ENCODE assay signal across 28 cellular contexts in genomic region chr15:39558421-39558820, GRCh38.
"Had no signal": no experiment of that assay in that cellular context is flagged by ENCODE, and none has a peak within 500 bp of the region (broad histone marks: within the 10 kb centered on the region; RNA-seq: fewer than 3 reads in every experiment).

No MANE protein-coding gene starts in this region.

- ATAC-seq: activated naive CD8-positive, alpha-beta T cell treated with anti-CD3 and anti-CD28 coated beads, Interleukin-2, amount 50 U/mL, for 24 hours; activated T-cell treated with anti-CD3 and anti-CD28 coated beads, Interleukin-2, amount 50 U/mL, for 4 hours; activated T-helper 17 cell treated with anti-CD3 and anti-CD28 coated beads, Interleukin-2, amount 50 U/mL, for 72 hours; esophagus mucosa; mucosa of descending colon; natural killer cell treated with Interleukin-12 subunit alpha and Interleukin-12 subunit beta and Interleukin-15 and Interleukin-18, amount 100 ng/mL, for 72 hours; stimulated activated memory B cell treated with anti-CD40 and anti-IgM and Interleukin-4, amounts not matched to agents 10 μg/mL and 1 μg/mL and 100 μg/mL, for 72 hours had no signal

- DNase-seq: activated CD4-positive, alpha-beta memory T cell treated with anti-CD3 and anti-CD28 coated beads, Interleukin-2, amount 10 ng/mL, durations not matched to agents 7 days and 5 days; activated CD4-positive, alpha-beta T cell treated with anti-CD3 and anti-CD28 coated beads, Interleukin-2, amount 10 ng/mL, durations not matched to agents 24 days and 14 days; activated CD4-positive, CD25-positive, alpha-beta regulatory T cell treated with anti-CD3 and anti-CD28 coated beads, Interleukin-2, amount 50 U/mL, for 72 hours; activated gamma-delta T cell treated with Interleukin-2 at 50 U/mL for 16 hours; activated naive CD8-positive, alpha-beta T cell treated with anti-CD3 and anti-CD28 coated beads, Interleukin-2, amount 50 U/mL, for 24 hours; activated T-cell treated with anti-CD3 and anti-CD28 coated beads, Interleukin-2, amount 50 U/mL, for 4 hours; amygdala; endodermal cell; foreskin melanocyte; left ventricle myocardium inferior; mucosa of descending colon; stimulated activated CD4-positive, alpha-beta T cell treated with anti-CD3 and anti-CD28 coated beads, Interleukin-1b, Interleukin-23, amount 100 ng/mL, for 48 hours; stimulated activated CD4-positive, alpha-beta T cell treated with anti-CD3 and anti-CD28 coated beads, Interleukin-4, amount 100 ng/mL, for 4 hours; stimulated activated CD8-positive, alpha-beta memory T cell treated with anti-CD3 and anti-CD28 coated beads, Interleukin-4, amount 100 ng/mL, for 48 hours; stomach; T-helper 2 cell; thyroid gland; upper lobe of left lung had no signal

- H3K27me3 ChIP-seq: stomach, thyroid gland, upper lobe of left lung, vagina had no signal

- H3K9me3 Mint-ChIP-seq: activated CD4-positive, alpha-beta memory T cell treated with anti-CD3 and anti-CD28 coated beads, Interleukin-2, amount 10 ng/mL, durations not matched to agents 7 days and 5 days; activated CD4-positive, alpha-beta T cell treated with anti-CD3 and anti-CD28 coated beads, Interleukin-2, amount 10 ng/mL, durations not matched to agents 24 days and 14 days; activated naive CD4-positive, alpha-beta T cell treated with anti-CD3 and anti-CD28 coated beads, Interleukin-2, amount 50 U/mL, for 24 hours; activated naive CD8-positive, alpha-beta T cell treated with anti-CD3 and anti-CD28 coated beads, Interleukin-2, amount 50 U/mL, for 24 hours; activated T-cell treated with anti-CD3 and anti-CD28 coated beads, Interleukin-2, amount 50 U/mL, for 4 hours; activated T-helper 17 cell treated with anti-CD3 and anti-CD28 coated beads, Interleukin-2, amount 50 U/mL, for 72 hours; central memory CD8-positive, alpha-beta T cell; dendritic cell treated with granulocyte-macrophage colony-stimulating factor and Interleukin-4, amounts not matched to agents 40 ng/mL and 50 ng/mL, for 4 days; endodermal cell; natural killer cell treated with Interleukin-12 subunit alpha and Interleukin-12 subunit beta and Interleukin-15 and Interleukin-18, amount 100 ng/mL, for 72 hours; stimulated activated memory B cell treated with anti-CD40 and anti-IgM and Interleukin-4, amounts not matched to agents 10 μg/mL and 1 μg/mL and 100 μg/mL, for 72 hours had no signal

- H3K27me3 Mint-ChIP-seq: activated naive CD8-positive, alpha-beta T cell treated with anti-CD3 and anti-CD28 coated beads, Interleukin-2, amount 50 U/mL, for 24 hours; central memory CD8-positive, alpha-beta T cell had no signal

- H3K36me3 Mint-ChIP-seq: activated naive CD4-positive, alpha-beta T cell treated with anti-CD3 and anti-CD28 coated beads, Interleukin-2, amount 50 U/mL, for 24 hours; natural killer cell treated with Interleukin-12 subunit alpha and Interleukin-12 subunit beta and Interleukin-15 and Interleukin-18, amount 100 ng/mL, for 72 hours; stimulated activated memory B cell treated with anti-CD40 and anti-IgM and Interleukin-4, amounts not matched to agents 10 μg/mL and 1 μg/mL and 100 μg/mL, for 72 hours had no signal

- H3K4me1 ChIP-seq: upper lobe of left lung had no signal

- H3K27ac Mint-ChIP-seq: activated CD4-positive, alpha-beta memory T cell treated with anti-CD3 and anti-CD28 coated beads, Interleukin-2, amount 10 ng/mL, durations not matched to agents 7 days and 5 days; activated CD4-positive, alpha-beta T cell treated with anti-CD3 and anti-CD28 coated beads, Interleukin-2, amount 10 ng/mL, durations not matched to agents 24 days and 14 days; activated naive CD4-positive, alpha-beta T cell treated with anti-CD3 and anti-CD28 coated beads, Interleukin-2, amount 50 U/mL, for 24 hours; activated naive CD8-positive, alpha-beta T cell treated with anti-CD3 and anti-CD28 coated beads, Interleukin-2, amount 50 U/mL, for 24 hours; activated T-helper 17 cell treated with anti-CD3 and anti-CD28 coated beads, Interleukin-2, amount 50 U/mL, for 72 hours; dendritic cell treated with granulocyte-macrophage colony-stimulating factor and Interleukin-4, amounts not matched to agents 40 ng/mL and 50 ng/mL, for 4 days; endodermal cell; natural killer cell treated with Interleukin-12 subunit alpha and Interleukin-12 subunit beta and Interleukin-15 and Interleukin-18, amount 100 ng/mL, for 72 hours; stimulated activated memory B cell treated with anti-CD40 and anti-IgM and Interleukin-4, amounts not matched to agents 10 μg/mL and 1 μg/mL and 100 μg/mL, for 72 hours had no signal

- H3K9me3 ChIP-seq: left ventricle myocardium inferior, mucosa of descending colon, stomach, thyroid gland, upper lobe of left lung, vagina had no signal

- H3K4me1 Mint-ChIP-seq: activated CD4-positive, alpha-beta T cell treated with anti-CD3 and anti-CD28 coated beads, Interleukin-2, amount 10 ng/mL, durations not matched to agents 24 days and 14 days; activated naive CD4-positive, alpha-beta T cell treated with anti-CD3 and anti-CD28 coated beads, Interleukin-2, amount 50 U/mL, for 24 hours; activated T-helper 17 cell treated with anti-CD3 and anti-CD28 coated beads, Interleukin-2, amount 50 U/mL, for 72 hours; central memory CD8-positive, alpha-beta T cell; stimulated activated memory B cell treated with anti-CD40 and anti-IgM and Interleukin-4, amounts not matched to agents 10 μg/mL and 1 μg/mL and 100 μg/mL, for 72 hours had no signal

- H3K4me3 Mint-ChIP-seq: activated CD4-positive, alpha-beta memory T cell treated with anti-CD3 and anti-CD28 coated beads, Interleukin-2, amount 10 ng/mL, durations not matched to agents 7 days and 5 days; activated CD4-positive, alpha-beta T cell treated with anti-CD3 and anti-CD28 coated beads, Interleukin-2, amount 10 ng/mL, durations not matched to agents 24 days and 14 days; activated naive CD4-positive, alpha-beta T cell treated with anti-CD3 and anti-CD28 coated beads, Interleukin-2, amount 50 U/mL, for 24 hours; activated naive CD8-positive, alpha-beta T cell treated with anti-CD3 and anti-CD28 coated beads, Interleukin-2, amount 50 U/mL, for 24 hours; activated T-cell treated with anti-CD3 and anti-CD28 coated beads, Interleukin-2, amount 50 U/mL, for 4 hours; activated T-helper 17 cell treated with anti-CD3 and anti-CD28 coated beads, Interleukin-2, amount 50 U/mL, for 72 hours; central memory CD8-positive, alpha-beta T cell; dendritic cell treated with granulocyte-macrophage colony-stimulating factor and Interleukin-4, amounts not matched to agents 40 ng/mL and 50 ng/mL, for 4 days; endodermal cell; natural killer cell treated with Interleukin-12 subunit alpha and Interleukin-12 subunit beta and Interleukin-15 and Interleukin-18, amount 100 ng/mL, for 72 hours; stimulated activated memory B cell treated with anti-CD40 and anti-IgM and Interleukin-4, amounts not matched to agents 10 μg/mL and 1 μg/mL and 100 μg/mL, for 72 hours had no signal

- H3K4me3 ChIP-seq: left ventricle myocardium inferior, lung, mucosa of descending colon, smooth muscle cell, stomach, thyroid gland, upper lobe of left lung, vagina had no signal

- H3K36me3 ChIP-seq: left ventricle myocardium inferior, stomach, thyroid gland, upper lobe of left lung, vagina had no signal

- H3K27ac ChIP-seq: left ventricle myocardium inferior, stomach, thyroid gland, upper lobe of left lung, vagina had no signal
